27 cellular contexts compared by ENCODE assay signal in genomic region chr3:155957412-155957880, GRCh38.
"Had no signal": no experiment of that assay in that cellular context is flagged by ENCODE, and none has a peak within 500 bp of the region (broad histone marks: within the 10 kb centered on the region; RNA-seq: fewer than 3 reads in every experiment).

No MANE protein-coding gene starts in this region.

- H3K9me3 Mint-ChIP-seq: natural killer cell treated with Interleukin-12 subunit alpha and Interleukin-12 subunit beta and Interleukin-15 and Interleukin-18, amount 100 ng/mL, for 72 hours had no signal

- H3K4me1 Mint-ChIP-seq: neural progenitor cell; stimulated activated memory B cell treated with anti-CD40 and anti-IgM and Interleukin-4, amounts not matched to agents 10 μg/mL and 1 μg/mL and 100 μg/mL, for 72 hours had no signal

- H3K36me3 Mint-ChIP-seq: natural killer cell treated with Interleukin-12 subunit alpha and Interleukin-12 subunit beta and Interleukin-15 and Interleukin-18, amount 100 ng/mL, for 72 hours; stimulated activated memory B cell treated with anti-CD40 and anti-IgM and Interleukin-4, amounts not matched to agents 10 μg/mL and 1 μg/mL and 100 μg/mL, for 72 hours had no signal

- H3K27ac ChIP-seq: dorsolateral prefrontal cortex, hepatocyte, neural progenitor cell, ovary, psoas muscle, right lobe of liver, spleen, tibial artery, upper lobe of left lung had no signal

- H3K27me3 ChIP-seq: dorsolateral prefrontal cortex, hepatocyte, neural progenitor cell, ovary, right lobe of liver, spleen, tibial artery, upper lobe of left lung had no signal

- H3K4me3 ChIP-seq: dorsolateral prefrontal cortex, hepatocyte, lung, neural progenitor cell, ovary, psoas muscle, right lobe of liver, spleen, tibial artery, upper lobe of left lung had no signal

- H3K36me3 ChIP-seq: neural progenitor cell, ovary, right lobe of liver, spleen, tibial artery, upper lobe of left lung had no signal

- DNase-seq: cortex of kidney; dorsolateral prefrontal cortex; effector CD8-positive, alpha-beta T cell; foreskin melanocyte; head of caudate nucleus; kidney; left cardiac atrium; left ventricle myocardium superior; mesenchymal stem cell; midbrain; nucleus accumbens; ovary; psoas muscle; retina; right lobe of liver; spleen; stimulated activated CD4-positive, alpha-beta T cell treated with anti-CD3 and anti-CD28 coated beads, Interleukin-15, amount 100 ng/mL, for 24 hours; stimulated activated CD4-positive, alpha-beta T cell treated with anti-CD3 and anti-CD28 coated beads, Interleukin-1b, Interleukin-23, amount 100 ng/mL, for 48 hours; stimulated activated CD4-positive, alpha-beta T cell treated with anti-CD3 and anti-CD28 coated beads, Interleukin-4, amount 100 ng/mL, for 24 hours; tibial artery; upper lobe of left lung had no signal

- H3K4me1 ChIP-seq: neural progenitor cell, psoas muscle, right lobe of liver, spleen had no signal

- H3K9me3 ChIP-seq: ovary, psoas muscle, right lobe of liver, tibial artery, upper lobe of left lung had no signal

- H3K27me3 Mint-ChIP-seq: natural killer cell treated with Interleukin-12 subunit alpha and Interleukin-12 subunit beta and Interleukin-15 and Interleukin-18, amount 100 ng/mL, for 72 hours; stimulated activated memory B cell treated with anti-CD40 and anti-IgM and Interleukin-4, amounts not matched to agents 10 μg/mL and 1 μg/mL and 100 μg/mL, for 72 hours; stimulated activated naive CD8-positive, alpha-beta T cell treated with anti-CD3 and anti-CD28 coated beads, Interleukin-15, Interleukin-2, amounts not matched to agents 100 ng/mL and 50 ng/mL, for 24 hours had no signal

- H3K27ac Mint-ChIP-seq: natural killer cell treated with Interleukin-12 subunit alpha and Interleukin-12 subunit beta and Interleukin-15 and Interleukin-18, amount 100 ng/mL, for 72 hours; neural progenitor cell; stimulated activated memory B cell treated with anti-CD40 and anti-IgM and Interleukin-4, amounts not matched to agents 10 μg/mL and 1 μg/mL and 100 μg/mL, for 72 hours; stimulated activated naive CD8-positive, alpha-beta T cell treated with anti-CD3 and anti-CD28 coated beads, Interleukin-15, Interleukin-2, amounts not matched to agents 100 ng/mL and 50 ng/mL, for 24 hours had no signal

- H3K4me3 Mint-ChIP-seq: natural killer cell treated with Interleukin-12 subunit alpha and Interleukin-12 subunit beta and Interleukin-15 and Interleukin-18, amount 100 ng/mL, for 72 hours; neural progenitor cell; stimulated activated memory B cell treated with anti-CD40 and anti-IgM and Interleukin-4, amounts not matched to agents 10 μg/mL and 1 μg/mL and 100 μg/mL, for 72 hours; stimulated activated naive CD8-positive, alpha-beta T cell treated with anti-CD3 and anti-CD28 coated beads, Interleukin-15, Interleukin-2, amounts not matched to agents 100 ng/mL and 50 ng/mL, for 24 hours had no signal
